ENCODE assay signal across 20 cellular contexts in genomic region chr5:78521455-78521854, GRCh38.
A peak's percentile ranks its signal among the peaks of the same experiment; 100 is the strongest.
DNase-seq lines count a peak whose midpoint lies in the region; ATAC-seq, FAIRE-seq and TF ChIP-seq lines count a peak whose summit lies in the region.
"Had no signal": no experiment of that assay in that cellular context is flagged by ENCODE, and none has a peak within 500 bp of the region (broad histone marks: within the 10 kb centered on the region; RNA-seq: fewer than 3 reads in every experiment).

No MANE protein-coding gene starts in this region.

- H3K36me3 Mint-ChIP-seq in astrocyte (ENCODE audit: low read depth, unreplicated experiment), result no peaks in the 10 kb centered on the region
- peaks cover 4% of the 10 kb centered on the region for H3K36me3 Mint-ChIP-seq in neural progenitor cell

- TF ChIP-seq POLR2A in erythroblast (IDR thresholded peaks at IDR 0.05; ENCODE audit: low read length), result no peak

- H3K9ac ChIP-seq in astrocyte (ENCODE audit: low read length) (no peak overlapping the region), neural progenitor cell (no peak overlapping the region)

- H3K27me3 ChIP-seq in cardiac muscle cell (no peaks in the 10 kb centered on the region), right atrium auricular region (no peaks in the 10 kb centered on the region), astrocyte (ENCODE audit: insufficient read depth, low read length) (no peaks in the 10 kb centered on the region), neural progenitor cell (no peaks in the 10 kb centered on the region)

- H3K79me2 ChIP-seq in astrocyte (ENCODE audit: insufficient read depth, low read length) (peaks cover 23% of the 10 kb centered on the region), neural progenitor cell (ENCODE audit: low read depth) (no peaks in the 10 kb centered on the region)

- peak overlapping the region; percentile 63 for H3K27ac ChIP-seq in cardiac muscle cell
- H3K27ac ChIP-seq in right atrium auricular region, result no peak overlapping the region
- H3K27ac ChIP-seq in astrocyte (ENCODE audit: low read depth, low read length), result no peak overlapping the region
- no peak overlapping the region for H3K27ac ChIP-seq in neural progenitor cell

- peak; percentile 54 for FAIRE-seq in astrocyte (lab: Jason Lieb, UNC)
- FAIRE-seq: A204.1, G401.6, GM12891 had no signal

- peaks cover 87% of the 10 kb centered on the region for H3K4me1 ChIP-seq in cardiac muscle cell (ENCODE audit: low read depth)
- peaks cover 0 to 49% of the 10 kb centered on the region in 2 donors for H3K4me1 ChIP-seq in right atrium auricular region
- peaks cover 31% of the 10 kb centered on the region for H3K4me1 ChIP-seq in astrocyte (ENCODE audit: insufficient read depth, low read length)
- no peaks in the 10 kb centered on the region for H3K4me1 ChIP-seq in neural progenitor cell

- H3K4me3 Mint-ChIP-seq in astrocyte (ENCODE audit: unreplicated experiment), result no peak overlapping the region
- no peak overlapping the region for H3K4me3 Mint-ChIP-seq in neural progenitor cell
- H3K4me3 Mint-ChIP-seq: B cell; CD4-positive, alpha-beta T cell; GM23338 had no signal

- no peak overlapping the region for H2AFZ ChIP-seq in astrocyte (ENCODE audit: low read depth, low read length)
- no peak overlapping the region for H2AFZ ChIP-seq in neural progenitor cell (replicated peaks)
- H2AFZ ChIP-seq: GM23338 had no signal

- H3F3A ChIP-seq in neural progenitor cell (ENCODE audit: low read depth), result no peaks in the 10 kb centered on the region

- H3K9me3 ChIP-seq in cardiac muscle cell (ENCODE audit: low read depth), result no peaks in the 10 kb centered on the region
- no peaks in the 10 kb centered on the region for H3K9me3 ChIP-seq in right atrium auricular region
- no peaks in the 10 kb centered on the region for H3K9me3 ChIP-seq in astrocyte (ENCODE audit: insufficient read depth, low read depth, low read length)
- no peaks in the 10 kb centered on the region for H3K9me3 ChIP-seq in neural progenitor cell (ENCODE audit: low read depth)

- H3K27ac Mint-ChIP-seq in astrocyte (ENCODE audit: unreplicated experiment) (no peak overlapping the region), neural progenitor cell (no peak overlapping the region)
- H3K27ac Mint-ChIP-seq: B cell; CD4-positive, alpha-beta T cell; GM23338 had no signal

- H3K4me1 Mint-ChIP-seq in astrocyte (ENCODE audit: low read depth, unreplicated experiment) (peaks cover 27% of the 10 kb centered on the region), neural progenitor cell (peaks cover 10% of the 10 kb centered on the region)

- H3K4me2 ChIP-seq in astrocyte (ENCODE audit: low read length) (no peak overlapping the region), neural progenitor cell (no peak overlapping the region)
- H3K4me2 ChIP-seq: GM23338 had no signal

- no peak for TF ChIP-seq CTCF in cardiac muscle cell (IDR thresholded peaks at IDR 0.05; ENCODE audit: low read depth, low read length)
- TF ChIP-seq CTCF in right atrium auricular region (IDR thresholded peaks at IDR 0.05), result no peak
- no peak for TF ChIP-seq CTCF in astrocyte (IDR thresholded peaks at IDR 0.05; ENCODE audit: insufficient read depth, low read depth, low read length)
- TF ChIP-seq CTCF in neural progenitor cell (IDR thresholded peaks at IDR 0.05), result no peak

- no peak for ATAC-seq in stimulated activated naive CD8-positive, alpha-beta T cell treated with anti-CD3 and anti-CD28 coated beads, Interleukin-15, Interleukin-2, amounts not matched to agents 100 U/mL and 50 U/mL, for 24 hours
- ATAC-seq: GM23338 had no signal

- H4K20me1 ChIP-seq in astrocyte (ENCODE audit: insufficient read depth, low read length) (no peaks in the 10 kb centered on the region), neural progenitor cell (ENCODE audit: low read depth) (no peaks in the 10 kb centered on the region)

- H3K4me3 ChIP-seq in cardiac muscle cell (no peak overlapping the region), right atrium auricular region (no peak overlapping the region), astrocyte (ENCODE audit: insufficient read depth, low read depth, low read length) (no peak overlapping the region), neural progenitor cell (no peak overlapping the region)
- H3K4me3 ChIP-seq: GM23338 had no signal

- H3K9me3 Mint-ChIP-seq in astrocyte (ENCODE audit: unreplicated experiment) (no peaks in the 10 kb centered on the region), neural progenitor cell (peaks cover 3% of the 10 kb centered on the region)
- H3K9me3 Mint-ChIP-seq: CD4-positive, alpha-beta T cell; GM23338 had no signal

- no peaks in the 10 kb centered on the region for H3K27me3 Mint-ChIP-seq in astrocyte (ENCODE audit: low read depth, unreplicated experiment)
- H3K27me3 Mint-ChIP-seq in neural progenitor cell (ENCODE audit: insufficient read depth, low read depth), result peaks cover 4% of the 10 kb centered on the region
- H3K27me3 Mint-ChIP-seq: B cell had no signal

- DNase-seq in cardiac muscle cell (ENCODE audit: low read depth in 1 of 2, low spot score in 1 of 2) (no peak), right atrium auricular region (ENCODE audit: low spot score) (no peak), NCI-H748 (lab: John Stamatoyannopoulos, UW; ENCODE audit: unreplicated experiment) (peak; percentile 95), astrocyte (ENCODE audit: low read depth) (no peak), erythroblast (lab: John Stamatoyannopoulos, UW) (peak; percentile 25 to 48), neural progenitor cell (ENCODE audit: low spot score) (no peak), medulla oblongata (ENCODE audit: extremely low spot score) (no peak)
- DNase-seq in stimulated activated naive CD8-positive, alpha-beta T cell treated with anti-CD3 and anti-CD28 coated beads, Interleukin-15, Interleukin-2, amounts not matched to agents 100 U/mL and 50 U/mL, for 24 hours, result no peak
- DNase-seq: C1 segment of cervical spinal cord; Calu3; CD4-positive, alpha-beta T cell; DMS153; DMS79 treated with DMSO at 0.1 percent for 48 hours; EL; H7 had no signal

- H3K36me3 ChIP-seq in cardiac muscle cell (no peaks in the 10 kb centered on the region), right atrium auricular region (no peaks in the 10 kb centered on the region), astrocyte (ENCODE audit: insufficient read depth, low read length) (no peaks in the 10 kb centered on the region), neural progenitor cell (no peaks in the 10 kb centered on the region)

Comparison
In these comparisons a context has a peak if more than half of its experiments do, and no peak if none do; other contexts are left out.
1. DNase-seq: peak in NCI-H748 (single experiment) and erythroblast (2 of 2); none in cardiac muscle cell (0 of 2), right atrium auricular region (single experiment), astrocyte (single experiment), neural progenitor cell (single experiment), stimulated activated naive CD8-positive, alpha-beta T cell treated with anti-CD3 and anti-CD28 coated beads, Interleukin-15, Interleukin-2, amounts not matched to agents 100 U/mL and 50 U/mL, for 24 hours (single experiment) and medulla oblongata (single experiment).